In genomic region chr22:23110190-23110921, GRCh38 we compare ENCODE assay signal across 14 cellular contexts. TPM values are rescaled to one million over a fixed set of nuclear protein-coding genes. Genes with fewer than 3 reads are reported as not detected.
DNase-seq lines count a peak whose midpoint lies in the region; ATAC-seq and TF ChIP-seq lines count a peak whose summit lies in the region.
"Had no signal": no experiment of that assay in that cellular context is flagged by ENCODE, and none has a peak within 500 bp of the region (broad histone marks: within the 10 kb centered on the region; RNA-seq: fewer than 3 reads in every experiment).

No MANE protein-coding gene starts in this region.

- intact Hi-C loops in spleen (cut with DNase I; ENCODE audit: low total_unique reads) = no loop called here

- 42 to 66% (median 53%) methylated on average over 6 to 10 of the region's 10 CpGs for WGBS in spleen, 5 donors

- H3K4me3 ChIP-seq in SJCRH30 (no peak overlapping the region), spleen (no peak overlapping the region)
- H3K4me3 ChIP-seq: hepatocyte, thoracic aorta had no signal

- H3K27me3 ChIP-seq in SJCRH30 (no peaks in the 10 kb centered on the region), spleen (replicated peaks in 1 of 7) (no peaks in the 10 kb centered on the region)
- H3K27me3 ChIP-seq: hepatocyte had no signal

- H3K36me3 ChIP-seq in SJCRH30 = no peaks in the 10 kb centered on the region
- H3K36me3 ChIP-seq in spleen = no peaks in the 10 kb centered on the region
- H3K36me3 ChIP-seq: thoracic aorta had no signal

- TF ChIP-seq CTCF in spleen (IDR thresholded peaks at IDR 0.05 in 8 of 11, conservative IDR thresholded peaks at IDR 0.05 in 3 of 11) = no peak

- peaks cover 90% of the 10 kb centered on the region for H3K4me1 ChIP-seq in SJCRH30
- peaks cover 0 to 31% (median 19%) of the 10 kb centered on the region in 6 donors for H3K4me1 ChIP-seq in spleen

- H3K27ac ChIP-seq in SJCRH30 (peak overlapping the region; percentile 98), spleen (no peak overlapping the region)
- H3K27ac ChIP-seq: hepatocyte, thoracic aorta had no signal

- H3K9me3 ChIP-seq in SJCRH30 (replicated peaks) (no peaks in the 10 kb centered on the region), spleen (no peaks in the 10 kb centered on the region)
- H3K9me3 ChIP-seq: thoracic aorta had no signal

- DNase-seq in DMS 273 treated with DMSO at 0.1 percent for 48 hours (lab: John Stamatoyannopoulos, UW) (peak; percentile 24), NCI-H1092 (lab: John Stamatoyannopoulos, UW) (peak; percentile 82), SJCRH30 (peak; percentile 94 to 96), medulla oblongata (ENCODE audit: extremely low spot score) (peak; percentile 62), HK-2 (ENCODE audit: unreplicated experiment) (no peak), spleen (no peak)
- DNase-seq in activated effector memory CD4-positive, alpha-beta T cell treated with anti-CD3 and anti-CD28 coated beads, Interleukin-2, amount 50 U/mL, for 16 hours = no peak
- DNase-seq: aorta, left cardiac atrium, NCI-H1048 had no signal

- ATAC-seq in HG03196 (IDR thresholded peaks at IDR 0.05; ENCODE audit: unreplicated experiment) = no peak
- ATAC-seq: left cardiac atrium had no signal

- no peak for TF ChIP-seq POLR2A in spleen (IDR thresholded peaks at IDR 0.05)

RNA-seq across cellular contexts. Expression of gene RSPH14, which starts 31.4 kb away (rescaled TPM):
- total RNA-seq in SJCRH30 (2014; rRNA removed; shearing (Covaris generic)) = not detected in 2 replicates
- total RNA-seq in spleen = under 1 TPM in 2 of 7 donors, not detected in 5; 0.52 to 0.77 TPM
- under 1 TPM in 2 of 3 donors, not detected in 1; 0.11 to 0.38 TPM for polyA plus RNA-seq in spleen
- total RNA-seq: activated CD8-positive, alpha-beta memory T cell treated with anti-CD3 and anti-CD28 coated beads for 36 hours; hepatocyte; left cardiac atrium had no signal
- polyA plus RNA-seq: aorta had no signal

RNA-seq across cellular contexts. Expression of gene RAB36, which starts 34.9 kb away (rescaled TPM):
- not detected in 2 replicates for total RNA-seq in SJCRH30 (2014; rRNA removed; shearing (Covaris generic))
- total RNA-seq in spleen = 1 to 10 TPM; 1.6 to 3.7 (median 2.7) TPM
- polyA plus RNA-seq in spleen = 1 to 10 TPM; 1.0 to 1.3 (median 1.2) TPM

RNA-seq across cellular contexts. Expression of gene GNAZ, which starts 40.0 kb away (rescaled TPM):
- total RNA-seq in SJCRH30 (2014; rRNA removed; shearing (Covaris generic)) = 11.2 and 11.9 TPM in 2 replicates
- 10 to 100 TPM in 2 of 7 donors, 1 to 10 TPM in 5; 4.4 to 11.8 (median 7.6) TPM for total RNA-seq in spleen
- 1 to 10 TPM; 2.3 to 5.7 (median 2.8) TPM for polyA plus RNA-seq in spleen

Comparison
In these comparisons a context has a peak if more than half of its experiments do, and no peak if none do; other contexts are left out.
1. DNase-seq: peak in DMS 273 treated with DMSO at 0.1 percent for 48 hours (single experiment), NCI-H1092 (single experiment), SJCRH30 (2 of 2) and medulla oblongata (single experiment); none in HK-2 (single experiment), spleen (single experiment) and activated effector memory CD4-positive, alpha-beta T cell treated with anti-CD3 and anti-CD28 coated beads, Interleukin-2, amount 50 U/mL, for 16 hours (single experiment).